12 cellular contexts compared by ENCODE assay signal in genomic region chr11:15852179-15852578, GRCh38.
DNase-seq lines count a peak whose midpoint lies in the region; ATAC-seq and TF ChIP-seq lines count a peak whose summit lies in the region.
"Had no signal": no experiment of that assay in that cellular context is flagged by ENCODE, and none has a peak within 500 bp of the region (broad histone marks: within the 10 kb centered on the region; RNA-seq: fewer than 3 reads in every experiment).

No MANE protein-coding gene starts in this region.

- no peaks in the 10 kb centered on the region for H3F3A ChIP-seq in PC-9 (ENCODE audit: insufficient read depth, low read depth)

- intact Hi-C loops in PC-9 (cut with micrococcal nuclease; ENCODE audit: unreplicated experiment), result no loop called here

- TF ChIP-seq CTCF in PC-9 (conservative IDR thresholded peaks at IDR 0.05), result peak; percentile 62
- TF ChIP-seq CTCF in fibroblast of pulmonary artery (IDR thresholded peaks at IDR 0.05; ENCODE audit: low read length, missing control alignments), result peak; percentile 49

- no peaks in the 10 kb centered on the region for H3K9me3 ChIP-seq in PC-9 (ENCODE audit: insufficient read depth, low read depth)
- H3K9me3 ChIP-seq: HAP-1 had no signal

- no peaks in the 10 kb centered on the region for H3K36me3 ChIP-seq in PC-9 (ENCODE audit: low read depth)
- H3K36me3 ChIP-seq: HAP-1 had no signal

- H3K9me2 ChIP-seq in PC-9 (ENCODE audit: insufficient read depth), result no peaks in the 10 kb centered on the region

- H3K4me3 ChIP-seq in PC-9 (no peak overlapping the region), fibroblast of pulmonary artery (replicated peaks; ENCODE audit: low read depth, low read length) (no peak overlapping the region)
- H3K4me3 ChIP-seq: HAP-1 had no signal

- DNase-seq in SIG-M5 treated with dmso at 0.1 percent for 504 hours (lab: John Stamatoyannopoulos, UW; ENCODE audit: unreplicated experiment) (peak; percentile 0), SIG-M5 (lab: John Stamatoyannopoulos, UW) (no peak), PC-9 (no peak), fibroblast of pulmonary artery (ENCODE audit: low read depth) (peak; percentile 38), UCSD-AML1 (lab: John Stamatoyannopoulos, UW; ENCODE audit: unreplicated experiment) (no peak)
- no peak for DNase-seq in central memory CD4-positive, alpha-beta T cell
- DNase-seq: CD8-positive, alpha-beta T cell; NCI-H524 had no signal

- CTCF ChIA-PET in PC-9 (lab: Charles Lee), result interaction anchor here (0.5 kb wide), 1 partner anchor 58 kb away, joined by 5 read pairs; no protein-coding TSS in a partner anchor

- no peaks in the 10 kb centered on the region for H3K27me3 ChIP-seq in PC-9 (ENCODE audit: insufficient read depth, low read depth)

- POLR2A ChIA-PET in PC-9 (lab: Charles Lee; ENCODE audit: unreplicated experiment), result no interaction called here

- H3K4me1 ChIP-seq in PC-9 (replicated peaks; ENCODE audit: insufficient read depth), result no peaks in the 10 kb centered on the region
- H3K4me1 ChIP-seq: HAP-1 had no signal

- no peak overlapping the region for H3K27ac ChIP-seq in PC-9
- peak overlapping the region; percentile 70 for H3K27ac ChIP-seq in temporal lobe (ENCODE audit: low read depth, low read length)

- BruUV-seq in PC-9 (replicated peaks; lab: Mats Ljungman, UMichigan), result no TSS peak

- no peaks in the 10 kb centered on the region for H3K79me2 ChIP-seq in PC-9 (ENCODE audit: low read depth)

- ATAC-seq in GM18498 (IDR thresholded peaks at IDR 0.05; ENCODE audit: unreplicated experiment), result no peak
- ATAC-seq: activated T-helper 17 cell treated with anti-CD3 and anti-CD28 coated beads, Interleukin-2, amount 50 U/mL, for 72 hours; CD8-positive, alpha-beta T cell had no signal

- no peaks in the 10 kb centered on the region for H4K20me1 ChIP-seq in PC-9 (ENCODE audit: insufficient read depth)

- no peak overlapping the region for H2AFZ ChIP-seq in PC-9

- no peak overlapping the region for H3K4me2 ChIP-seq in PC-9

Comparison
In these comparisons a context has a peak if more than half of its experiments do, and no peak if none do; other contexts are left out.
1. DNase-seq: peak in SIG-M5 treated with dmso at 0.1 percent for 504 hours (single experiment) and fibroblast of pulmonary artery (single experiment); none in SIG-M5 (single experiment), PC-9 (0 of 2), central memory CD4-positive, alpha-beta T cell (single experiment) and UCSD-AML1 (single experiment).